In genomic region chr2:73344747-73345146, GRCh38 we compare ENCODE assay signal across 9 cellular contexts. TPM values are rescaled to one million over a fixed set of nuclear protein-coding genes. Genes with fewer than 3 reads are reported as not detected.
"Had no signal": no experiment of that assay in that cellular context is flagged by ENCODE, and none has a peak within 500 bp of the region (broad histone marks: within the 10 kb centered on the region; RNA-seq: fewer than 3 reads in every experiment).

No MANE protein-coding gene starts in this region.

RNA-seq across cellular contexts. Expression of gene EGR4, which starts 51.4 kb away (rescaled TPM):
- total RNA-seq: activated naive CD8-positive, alpha-beta T cell treated with anti-CD3 and anti-CD28 coated beads, Interleukin-2, amount 10 ng/mL, durations not matched to agents 7 days and 5 days; aorta; ascending aorta; astrocyte; body of pancreas; breast epithelium; bronchial epithelial cell; cardiac septum; chondrocyte had no signal
